In genomic region chr12:80316141-80316700, GRCh38 we compare ENCODE assay signal across 17 cellular contexts.
DNase-seq lines count a peak whose midpoint lies in the region; ATAC-seq, FAIRE-seq and TF ChIP-seq lines count a peak whose summit lies in the region.
"Had no signal": no experiment of that assay in that cellular context is flagged by ENCODE, and none has a peak within 500 bp of the region (broad histone marks: within the 10 kb centered on the region; RNA-seq: fewer than 3 reads in every experiment).

No MANE protein-coding gene starts in this region.

- peak overlapping the region; percentile 23 for H2AFZ ChIP-seq in keratinocyte (ENCODE audit: control insufficient read depth, low read length)

- no peak overlapping the region for H3K4me2 ChIP-seq in keratinocyte (ENCODE audit: control insufficient read depth, extremely low read depth, insufficient read depth, low read depth, low read length)
- H3K4me2 ChIP-seq: BLaER1 had no signal

- no peak for FAIRE-seq in keratinocyte (lab: Jason Lieb, UNC)

- no peaks in the 10 kb centered on the region for H3K79me2 ChIP-seq in keratinocyte (ENCODE audit: control insufficient read depth, insufficient read depth, low read length)

- no peak overlapping the region for H3K4me3 ChIP-seq in keratinocyte (ENCODE audit: control insufficient read depth in 2 of 3, extremely low read depth in 1 of 3, insufficient read depth in 2 of 3, low read depth in 1 of 3, low read length in 3 of 3)
- H3K4me3 ChIP-seq: BLaER1 had no signal

- H3K9me3 ChIP-seq in keratinocyte (ENCODE audit: control insufficient read depth, low read depth, low read length) = no peaks in the 10 kb centered on the region
- H3K9me3 ChIP-seq: BLaER1 had no signal

- H3K9ac ChIP-seq in keratinocyte (ENCODE audit: control insufficient read depth, extremely low read depth, insufficient read depth, low read length) = no peak overlapping the region
- H3K9ac ChIP-seq: BLaER1 had no signal

- no peaks in the 10 kb centered on the region for H4K20me1 ChIP-seq in keratinocyte (ENCODE audit: control insufficient read depth, extremely low read depth, insufficient read depth, low read length)
- H4K20me1 ChIP-seq: BLaER1 had no signal

- DNase-seq in NCI-H1417 (lab: John Stamatoyannopoulos, UW) (peak in 2 of 3 experiments; percentile 24 to 70), NCI-H1417 treated with DMSO at 0.1 percent for 48 hours (lab: John Stamatoyannopoulos, UW) (no peak), NCI-H146 (lab: John Stamatoyannopoulos, UW) (peak; percentile 3), cerebellar cortex (ENCODE audit: low spot score) (peak; percentile 89), keratinocyte (ENCODE audit: low read depth, low spot score) (no peak), NCI-H2227 treated with DMSO at 0.1 percent for 48 hours (lab: John Stamatoyannopoulos, UW) (no peak)
- no peak for DNase-seq in activated T-cell treated with anti-CD3 and anti-CD28 coated beads, Interleukin-2, amount 50 U/mL, for 48 hours
- DNase-seq: CD8-positive, alpha-beta memory T cell; H9; NCI-H1105 treated with DMSO at 0.1 percent for 48 hours; NCI-H2081; NCI-H226; NCI-H526; PC-3 had no signal

- dilution Hi-C loops in keratinocyte (cut with MboI; ENCODE audit: extremely low pct_ligation_motif_present, low sequenced_read_pairs) = no loop called here

- no peaks in the 10 kb centered on the region for H3K27me3 ChIP-seq in keratinocyte (ENCODE audit: control insufficient read depth, extremely low read depth, insufficient read depth, low read length)
- H3K27me3 ChIP-seq: BLaER1 had no signal

- H3K27ac ChIP-seq in keratinocyte (ENCODE audit: control insufficient read depth, insufficient read depth, low read length) = no peak overlapping the region
- H3K27ac ChIP-seq: BLaER1, HL-60 had no signal

- H3K36me3 ChIP-seq in keratinocyte (ENCODE audit: control insufficient read depth in 2 of 2, extremely low read depth in 1 of 2, insufficient read depth in 2 of 2, low read length in 2 of 2) = no peaks in the 10 kb centered on the region
- H3K36me3 ChIP-seq: BLaER1 had no signal

- no peak for ATAC-seq in GM21576 (IDR thresholded peaks at IDR 0.05; ENCODE audit: unreplicated experiment)
- ATAC-seq: PC-3 had no signal

- H3K4me1 ChIP-seq in keratinocyte (ENCODE audit: control insufficient read depth, extremely low read depth, insufficient read depth, low read length) = no peaks in the 10 kb centered on the region
- H3K4me1 ChIP-seq: BLaER1 had no signal

- no peaks in the 10 kb centered on the region for H3K9me1 ChIP-seq in keratinocyte (ENCODE audit: control insufficient read depth, extremely low read depth, insufficient read depth, low read length)

- no peak for TF ChIP-seq CTCF in keratinocyte (optimal IDR thresholded peaks at IDR 0.05 in 1 of 3, IDR thresholded peaks at IDR 0.05 in 1 of 3, conservative IDR thresholded peaks at IDR 0.05 in 1 of 3; ENCODE audit: extremely low read depth in 1 of 3, insufficient read depth in 2 of 3, low read length in 3 of 3)

Comparison
In these comparisons a context has a peak if more than half of its experiments do, and no peak if none do; other contexts are left out.
1. DNase-seq: peak in NCI-H1417 (2 of 3), NCI-H146 (single experiment) and cerebellar cortex (single experiment); none in NCI-H1417 treated with DMSO at 0.1 percent for 48 hours (single experiment), keratinocyte (single experiment), NCI-H2227 treated with DMSO at 0.1 percent for 48 hours (single experiment) and activated T-cell treated with anti-CD3 and anti-CD28 coated beads, Interleukin-2, amount 50 U/mL, for 48 hours (0 of 2).